Comparison of ENCODE assay signal across 11 cellular contexts in the genomic region with DNA sequence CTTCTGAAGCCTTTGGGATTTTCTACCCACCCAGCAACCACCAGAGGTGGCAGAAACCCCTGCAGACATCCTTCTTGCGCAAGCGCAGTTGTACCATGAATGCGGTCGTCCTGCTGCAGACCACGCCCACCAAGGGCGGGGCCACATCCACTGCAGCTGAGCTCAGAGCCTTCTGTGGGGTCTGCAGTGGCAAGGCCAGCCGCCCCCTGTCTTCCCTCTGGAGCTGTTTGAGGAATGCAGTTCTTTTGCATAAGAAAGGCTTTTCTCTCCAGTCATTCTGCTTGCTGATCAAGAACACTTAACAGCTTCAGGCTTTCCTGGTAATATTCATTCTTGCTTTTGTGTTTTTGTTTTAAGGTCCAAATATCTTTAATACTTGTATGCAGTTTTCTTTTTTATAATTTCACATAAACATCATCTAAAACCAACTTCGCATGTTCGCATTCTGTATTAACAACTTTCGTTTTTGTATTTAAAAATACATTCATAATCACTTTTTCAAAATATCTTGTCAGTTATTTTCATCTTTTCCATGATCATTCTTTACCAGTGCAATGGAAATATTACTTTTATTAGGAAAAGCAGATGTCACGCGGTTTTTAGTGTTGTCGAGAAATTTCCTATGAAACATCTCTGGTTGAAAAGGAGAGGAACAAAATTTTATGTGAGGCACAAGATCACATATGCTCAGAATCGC.
DNase-seq lines count a peak whose midpoint lies in the region; ATAC-seq and TF ChIP-seq lines count a peak whose summit lies in the region.
"Had no signal": no experiment of that assay in that cellular context is flagged by ENCODE, and none has a peak within 500 bp of the region (broad histone marks: within the 10 kb centered on the region; RNA-seq: fewer than 3 reads in every experiment).

No MANE protein-coding gene starts in this region.

- intact Hi-C loops in Right ventricle myocardium inferior (cut with DNase I) (loop anchor here (5.0 kb wide), 1 partner anchor 101 kb away; no protein-coding TSS in a partner anchor), cardiac septum (cut with DNase I) (loop anchor here (5.0 kb wide), 1 partner anchor 101 kb away; no protein-coding TSS in a partner anchor), head of caudate nucleus (cut with DNase I) (no loop called here)

- H3K27me3 Mint-ChIP-seq in mesothelial cell of epicardium (ENCODE audit: low read depth) = peaks cover 8% of the 10 kb centered on the region
- H3K27me3 Mint-ChIP-seq in type B pancreatic cell = peaks cover 4% of the 10 kb centered on the region

- peak overlapping the region; percentile 71 for H3K4me3 Mint-ChIP-seq in mesothelial cell of epicardium
- H3K4me3 Mint-ChIP-seq in type B pancreatic cell = peak overlapping the region; percentile 50

- DNase-seq in Right ventricle myocardium inferior (ENCODE audit: missing footprints) (no peak), cardiac septum (ENCODE audit: low spot score) (no peak), head of caudate nucleus (peak; percentile 37 to 88 (median 74)), mesothelial cell of epicardium (ENCODE audit: low spot score in 2 of 2, unreplicated experiment in 2 of 2) (peak; percentile 69 to 83), type B pancreatic cell (ENCODE audit: extremely low spot score, unreplicated experiment) (peak; percentile 74), HPDE6-E6E7 (ENCODE audit: extremely low spot score) (no peak), NCI-H446 treated with DMSO at 0.1 percent for 48 hours (lab: John Stamatoyannopoulos, UW) (no peak)
- DNase-seq: DMS153, kidney glomerular epithelial cell, MM.1S had no signal

- no peak for TF ChIP-seq CTCF in mesothelial cell of epicardium (IDR thresholded peaks at IDR 0.05; ENCODE audit: unreplicated experiment)
- no peak for TF ChIP-seq CTCF in type B pancreatic cell (conservative IDR thresholded peaks at IDR 0.05)

- H3K9me3 Mint-ChIP-seq in mesothelial cell of epicardium = peaks cover 16% of the 10 kb centered on the region
- peaks cover 4% of the 10 kb centered on the region for H3K9me3 Mint-ChIP-seq in type B pancreatic cell

- H3K4me1 Mint-ChIP-seq in mesothelial cell of epicardium (peaks cover 22% of the 10 kb centered on the region), type B pancreatic cell (ENCODE audit: unreplicated experiment) (peaks cover 9% of the 10 kb centered on the region)

- H3K27ac Mint-ChIP-seq in mesothelial cell of epicardium (peak overlapping the region; percentile 74), type B pancreatic cell (no peak overlapping the region)

- H3K36me3 Mint-ChIP-seq in mesothelial cell of epicardium = no peaks in the 10 kb centered on the region
- H3K36me3 Mint-ChIP-seq in type B pancreatic cell = no peaks in the 10 kb centered on the region

- ATAC-seq in Right ventricle myocardium inferior (peak; percentile 74), HG03135 (IDR thresholded peaks at IDR 0.05; ENCODE audit: unreplicated experiment) (no peak)

Comparison
In these comparisons a context has a peak if more than half of its experiments do, and no peak if none do; other contexts are left out.
1. DNase-seq: peak in head of caudate nucleus (42 of 42), mesothelial cell of epicardium (2 of 2) and type B pancreatic cell (single experiment); none in Right ventricle myocardium inferior (single experiment), cardiac septum (single experiment), HPDE6-E6E7 (single experiment) and NCI-H446 treated with DMSO at 0.1 percent for 48 hours (single experiment).